1 cellular context compared by ENCODE assay signal in genomic region chr11:67544591-67545242, GRCh38.
TF ChIP-seq lines count a peak whose summit lies in the region.

No MANE protein-coding gene starts in this region.

TF ChIP-seq in HepG2, 621 proteins besides CTCF, POLR2A, EP300 and RAD21:
- TF ChIP-seq MBNL3 (CRISPR knock-in tag; conservative IDR thresholded peaks at IDR 0.05) (no peak), ZBTB21 (CRISPR knock-in tag; IDR thresholded peaks at IDR 0.05) (no peak), ZNF331 (CRISPR knock-in tag; IDR thresholded peaks at IDR 0.05) (no peak), ZBTB49 (CRISPR knock-in tag; IDR thresholded peaks at IDR 0.05; ENCODE audit: borderline replicate concordance) (no peak), KDM4B (CRISPR knock-in tag; IDR thresholded peaks at IDR 0.05) (no peak), KAT8 (CRISPR knock-in tag; IDR thresholded peaks at IDR 0.05) (no peak), ZNF740 (CRISPR knock-in tag; IDR thresholded peaks at IDR 0.05) (no peak), ZNF121 (CRISPR knock-in tag; IDR thresholded peaks at IDR 0.05) (no peak), ZBTB38 (CRISPR knock-in tag; IDR thresholded peaks at IDR 0.05) (no peak), GPN1 (CRISPR knock-in tag; IDR thresholded peaks at IDR 0.05; ENCODE audit: borderline replicate concordance) (no peak), ZNF292 (CRISPR knock-in tag; IDR thresholded peaks at IDR 0.05; ENCODE audit: borderline replicate concordance, low read depth) (no peak), CCAR2 (optimal IDR thresholded peaks at IDR 0.05; ENCODE audit: low read depth, low read length) (no peak), FOXO4 (CRISPR knock-in tag; conservative IDR thresholded peaks at IDR 0.05) (0 out of 2 replicates have a peak, but pooled peaks have one; percentile 59), KDM5A (IDR thresholded peaks at IDR 0.05; ENCODE audit: borderline replicate concordance, low read length) (no peak), RARA (CRISPR knock-in tag; IDR thresholded peaks at IDR 0.05) (peak; percentile 24; the same call in 1 of the 2 replicates), ZMAT5 (CRISPR knock-in tag; IDR thresholded peaks at IDR 0.05; ENCODE audit: borderline replicate concordance, low read depth) (no peak), ZSCAN22 (CRISPR knock-in tag; IDR thresholded peaks at IDR 0.05) (no peak), ARNT (IDR thresholded peaks at IDR 0.05) (no peak), NR1H2 (CRISPR knock-in tag; IDR thresholded peaks at IDR 0.05; ENCODE audit: borderline replicate concordance, low read depth) (no peak), KLF12 (CRISPR knock-in tag; IDR thresholded peaks at IDR 0.05; ENCODE audit: borderline replicate concordance) (0 out of 2 replicates have a peak, but pooled peaks have one; percentile 41), SNAPC2 (CRISPR knock-in tag; IDR thresholded peaks at IDR 0.05) (no peak), RARG (CRISPR knock-in tag; IDR thresholded peaks at IDR 0.05; ENCODE audit: low read depth) (no peak), ZMYM3 (CRISPR knock-in tag; IDR thresholded peaks at IDR 0.05) (no peak), TSC22D2 (CRISPR knock-in tag; IDR thresholded peaks at IDR 0.05; ENCODE audit: borderline replicate concordance) (no peak), JUNB (CRISPR knock-in tag; IDR thresholded peaks at IDR 0.05; ENCODE audit: borderline replicate concordance) (no peak), PITX1 (CRISPR knock-in tag; IDR thresholded peaks at IDR 0.05) (no peak), MTA1 (CRISPR knock-in tag; IDR thresholded peaks at IDR 0.05; ENCODE audit: borderline replicate concordance) (no peak), ZNF263 (CRISPR knock-in tag; IDR thresholded peaks at IDR 0.05) (no peak), FOXM1 (CRISPR knock-in tag; IDR thresholded peaks at IDR 0.05) (no peak), GABPA (IDR thresholded peaks at IDR 0.05; ENCODE audit: low read depth, low read length) (no peak), GABPA (CRISPR knock-in tag; IDR thresholded peaks at IDR 0.05; ENCODE audit: low read depth) (0 out of 2 replicates have a peak, but pooled peaks have one; percentile 16), TRIM24 (CRISPR knock-in tag; IDR thresholded peaks at IDR 0.05) (no peak), PAXIP1 (CRISPR knock-in tag; conservative IDR thresholded peaks at IDR 0.05) (no peak), NFATC3 (CRISPR knock-in tag; IDR thresholded peaks at IDR 0.05) (no peak), THAP7 (CRISPR knock-in tag; IDR thresholded peaks at IDR 0.05) (no peak)
